ENCODE assay signal across 16 cellular contexts in the genomic region with DNA sequence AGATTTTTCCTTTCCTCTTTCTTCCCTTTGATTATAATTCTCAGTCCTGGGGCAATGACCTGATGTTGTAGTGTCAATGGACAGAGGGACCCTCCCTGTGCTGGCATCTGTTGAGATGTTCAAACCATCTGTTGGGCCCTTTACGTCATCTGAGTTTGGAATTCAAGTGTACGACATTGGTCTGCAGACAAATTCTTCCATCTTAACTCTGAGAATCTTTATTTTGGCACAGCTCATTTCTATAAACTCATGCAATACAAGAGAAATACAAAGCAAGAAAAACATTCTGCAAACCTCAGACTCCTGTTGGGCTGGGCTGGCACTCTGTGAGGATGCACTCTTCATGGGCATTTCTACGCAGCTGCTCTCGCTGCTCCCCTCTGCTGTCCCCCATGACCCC. TPM values are rescaled to one million over a fixed set of nuclear protein-coding genes. Genes with fewer than 3 reads are reported as not detected.
DNase-seq lines count a peak whose midpoint lies in the region; TF ChIP-seq lines count a peak whose summit lies in the region.
"Had no signal": no experiment of that assay in that cellular context is flagged by ENCODE, and none has a peak within 500 bp of the region (broad histone marks: within the 10 kb centered on the region; RNA-seq: fewer than 3 reads in every experiment).

No MANE protein-coding gene starts in this region.

- intact Hi-C loops in activated CD4-positive, alpha-beta T cell treated with anti-CD3 and anti-CD28 coated beads, Interleukin-2, amount 10 ng/mL, durations not matched to agents 24 days and 14 days (cut with micrococcal nuclease) = no loop called here
- intact Hi-C loops in sigmoid colon (cut with DNase I) = no loop called here

- no peak overlapping the region for H3K4me2 ChIP-seq in osteoblast (ENCODE audit: insufficient read depth, low read length)
- H3K4me2 ChIP-seq: BLaER1 treated with 17β-estradiol and CSF1 and Interleukin-3, amounts not matched to agents 10 nM and 100 nM had no signal

- H3K4me3 ChIP-seq in osteoblast (ENCODE audit: insufficient read depth, low read length) (no peak overlapping the region), sigmoid colon (no peak overlapping the region)
- H3K4me3 ChIP-seq: BLaER1 treated with 17β-estradiol and CSF1 and Interleukin-3, amounts not matched to agents 10 nM and 100 nM had no signal

- WGBS in sigmoid colon, 2 donors = 69 to 78% methylated on average over 4 of the region's 4 CpGs

- no peaks in the 10 kb centered on the region for H3K79me2 ChIP-seq in osteoblast (ENCODE audit: insufficient read depth, low read length)

- peaks cover 5% of the 10 kb centered on the region for H3K4me1 ChIP-seq in osteoblast (ENCODE audit: insufficient read depth, low read length)
- H3K4me1 ChIP-seq in sigmoid colon = no peaks in the 10 kb centered on the region
- H3K4me1 ChIP-seq: BLaER1 treated with 17β-estradiol and CSF1 and Interleukin-3, amounts not matched to agents 10 nM and 100 nM had no signal

- peak overlapping the region; percentile 43 for H3K27ac ChIP-seq in osteoblast (ENCODE audit: low read depth, low read length)
- H3K27ac ChIP-seq in sigmoid colon = no peak overlapping the region
- H3K27ac ChIP-seq: BLaER1 treated with 17β-estradiol and CSF1 and Interleukin-3, amounts not matched to agents 10 nM and 100 nM had no signal

- no peaks in the 10 kb centered on the region for H4K20me1 ChIP-seq in osteoblast (ENCODE audit: insufficient read depth, low read length)
- H4K20me1 ChIP-seq: BLaER1 treated with 17β-estradiol and CSF1 and Interleukin-3, amounts not matched to agents 10 nM and 100 nM had no signal

- TF ChIP-seq CTCF in chondrocyte (IDR thresholded peaks at IDR 0.05) (no peak), osteoblast (IDR thresholded peaks at IDR 0.05; ENCODE audit: extremely low read depth, low read depth, low read length) (no peak), sigmoid colon (IDR thresholded peaks at IDR 0.05) (no peak)

- H3K27me3 ChIP-seq in osteoblast (ENCODE audit: insufficient read depth, low read length) = no peaks in the 10 kb centered on the region
- no peaks in the 10 kb centered on the region for H3K27me3 ChIP-seq in sigmoid colon
- H3K27me3 ChIP-seq: BLaER1 treated with 17β-estradiol and CSF1 and Interleukin-3, amounts not matched to agents 10 nM and 100 nM had no signal

- H3K27ac Mint-ChIP-seq in activated CD4-positive, alpha-beta T cell treated with anti-CD3 and anti-CD28 coated beads, Interleukin-2, amount 10 ng/mL, durations not matched to agents 24 days and 14 days = no peak overlapping the region
- H3K27ac Mint-ChIP-seq in chondrocyte (ENCODE audit: unreplicated experiment) = peak overlapping the region; percentile 99
- H3K27ac Mint-ChIP-seq: B cell; CD8-positive, alpha-beta T cell; HFFc6; IgD-negative memory B cell had no signal

- H3K9me3 ChIP-seq in osteoblast (ENCODE audit: low read depth, low read length) = no peaks in the 10 kb centered on the region
- peaks cover 0 to 5% (median 0%) of the 10 kb centered on the region in 4 donors for H3K9me3 ChIP-seq in sigmoid colon

- peak overlapping the region; percentile 39 for H2AFZ ChIP-seq in osteoblast (ENCODE audit: low read length)

- no peaks in the 10 kb centered on the region for H3K36me3 Mint-ChIP-seq in activated CD4-positive, alpha-beta T cell treated with anti-CD3 and anti-CD28 coated beads, Interleukin-2, amount 10 ng/mL, durations not matched to agents 24 days and 14 days (ENCODE audit: low read depth)
- peaks cover 10% of the 10 kb centered on the region for H3K36me3 Mint-ChIP-seq in chondrocyte (ENCODE audit: low read depth)
- H3K36me3 Mint-ChIP-seq: CD8-positive, alpha-beta T cell had no signal

- H3K4me1 Mint-ChIP-seq in activated CD4-positive, alpha-beta T cell treated with anti-CD3 and anti-CD28 coated beads, Interleukin-2, amount 10 ng/mL, durations not matched to agents 24 days and 14 days = no peaks in the 10 kb centered on the region
- H3K4me1 Mint-ChIP-seq in chondrocyte (ENCODE audit: low read depth) = peaks cover 37% of the 10 kb centered on the region
- H3K4me1 Mint-ChIP-seq: B cell, IgD-negative memory B cell had no signal

- DNase-seq in activated CD4-positive, alpha-beta T cell treated with anti-CD3 and anti-CD28 coated beads, Interleukin-2, amount 10 ng/mL, durations not matched to agents 24 days and 14 days = peak; percentile 13
- no peak for DNase-seq in activated CD4-positive, alpha-beta T cell treated with anti-CD3 and anti-CD28 coated beads for 1 hour
- no peak for DNase-seq in chondrocyte (ENCODE audit: low spot score)
- no peak for DNase-seq in osteoblast (ENCODE audit: insufficient read length, low spot score, missing footprints)
- DNase-seq in sigmoid colon = no peak
- no peak for DNase-seq in occipital lobe (lab: John Stamatoyannopoulos, UW)
- no peak for DNase-seq in stimulated activated CD4-positive, alpha-beta T cell treated with anti-CD3 and anti-CD28 coated beads, Interleukin-2, amount 100 ng/mL, for 48 hours
- DNase-seq: 8988T; Calu3; CD8-positive, alpha-beta T cell; GOT3; H7; HFFc6 had no signal

- peaks cover 14% of the 10 kb centered on the region for H3K9me3 Mint-ChIP-seq in activated CD4-positive, alpha-beta T cell treated with anti-CD3 and anti-CD28 coated beads, Interleukin-2, amount 10 ng/mL, durations not matched to agents 24 days and 14 days
- peaks cover 19% of the 10 kb centered on the region for H3K9me3 Mint-ChIP-seq in chondrocyte (ENCODE audit: low read depth)

- H3K27me3 Mint-ChIP-seq in activated CD4-positive, alpha-beta T cell treated with anti-CD3 and anti-CD28 coated beads, Interleukin-2, amount 10 ng/mL, durations not matched to agents 24 days and 14 days = peaks cover 6% of the 10 kb centered on the region
- H3K27me3 Mint-ChIP-seq in chondrocyte (ENCODE audit: low read depth) = no peaks in the 10 kb centered on the region
- H3K27me3 Mint-ChIP-seq: IgD-negative memory B cell had no signal

- H3K36me3 ChIP-seq in osteoblast (ENCODE audit: insufficient read depth, low read length) = no peaks in the 10 kb centered on the region
- H3K36me3 ChIP-seq in sigmoid colon = no peaks in the 10 kb centered on the region
- H3K36me3 ChIP-seq: BLaER1 treated with 17β-estradiol and CSF1 and Interleukin-3, amounts not matched to agents 10 nM and 100 nM had no signal

- no peak for TF ChIP-seq EP300 in sigmoid colon (IDR thresholded peaks at IDR 0.05)

- H3K4me3 Mint-ChIP-seq in activated CD4-positive, alpha-beta T cell treated with anti-CD3 and anti-CD28 coated beads, Interleukin-2, amount 10 ng/mL, durations not matched to agents 24 days and 14 days = no peak overlapping the region
- peak overlapping the region; percentile 31 for H3K4me3 Mint-ChIP-seq in chondrocyte (ENCODE audit: unreplicated experiment)
- H3K4me3 Mint-ChIP-seq: B cell; CD8-positive, alpha-beta T cell; HFFc6; IgD-negative memory B cell had no signal

- no peak for TF ChIP-seq POLR2A in sigmoid colon (IDR thresholded peaks at IDR 0.05)

RNA-seq across cellular contexts. Expression of a gene that starts 54.2 kb away (rescaled TPM):
- 20.4 and 27.6 TPM in 2 replicates for total RNA-seq in activated CD4-positive, alpha-beta T cell treated with anti-CD3 and anti-CD28 coated beads, Interleukin-2, amount 10 ng/mL, durations not matched to agents 24 days and 14 days
- 6.6 to 35.4 TPM (median 7.4 TPM) in 3 replicates for total RNA-seq in chondrocyte
- total RNA-seq in osteoblast = 33.9 and 35.8 TPM in 2 replicates
- 10 to 100 TPM; 13.7 to 23.0 (median 20.2) TPM for total RNA-seq in sigmoid colon
- 10 to 100 TPM in 2 of 3 donors, 1 to 10 TPM in 1; 3.9 to 29.5 (median 10.8) TPM for polyA plus RNA-seq in sigmoid colon
- 57.1 TPM for total RNA-seq in occipital lobe
- total RNA-seq: H7 had no signal
